ENCODE assay signal across 1 cellular context in genomic region chr5:157100140-157100679, GRCh38.
TF ChIP-seq lines count a peak whose summit lies in the region.

No MANE protein-coding gene starts in this region.

TF ChIP-seq in GM12878, 131 proteins besides CTCF, POLR2A, EP300 and RAD21:
- TF ChIP-seq IKZF1 (conservative IDR thresholded peaks at IDR 0.05) (0 out of 2 replicates have a peak, but pooled peaks have one; percentile 14), MTA2 (IDR thresholded peaks at IDR 0.05; ENCODE audit: low read depth) (no peak), SPI1 (IDR thresholded peaks at IDR 0.05; ENCODE audit: borderline replicate concordance, insufficient read depth, low read depth, low read length) (peak; percentile 32; the same call in 1 of the 2 replicates), RAD51 (IDR thresholded peaks at IDR 0.05) (peak; percentile 76), MXI1 (IDR thresholded peaks at IDR 0.05; ENCODE audit: low read depth, low read length) (no peak)
